Comparison of ENCODE assay signal across 22 cellular contexts in genomic region chr14:93688794-93689193, GRCh38.
DNase-seq lines count a peak whose midpoint lies in the region; ATAC-seq, FAIRE-seq and TF ChIP-seq lines count a peak whose summit lies in the region.
"Had no signal": no experiment of that assay in that cellular context is flagged by ENCODE, and none has a peak within 500 bp of the region (broad histone marks: within the 10 kb centered on the region; RNA-seq: fewer than 3 reads in every experiment).

No MANE protein-coding gene starts in this region.

- TF ChIP-seq RAD21 in Ishikawa (IDR thresholded peaks at IDR 0.05; ENCODE audit: low read depth) (no peak), H1 (IDR thresholded peaks at IDR 0.05 in 1 of 2, conservative IDR thresholded peaks at IDR 0.05 in 1 of 2; ENCODE audit: low read depth in 2 of 2, low read length in 2 of 2) (no peak)

- H3K9ac ChIP-seq in H1 (replicated peaks in 1 of 4; ENCODE audit: extremely low read depth in 1 of 4, low read depth in 3 of 4, low read length in 3 of 4) (peak overlapping the region in 1 of 4 experiments; percentile 33; a peak in 1 of 7 replicates), mesendoderm (ENCODE audit: low read length) (peak overlapping the region; percentile 23)
- H3K9ac ChIP-seq: BLaER1 treated with 17β-estradiol and CSF1 and Interleukin-3, amounts not matched to agents 10 nM and 100 nM had no signal

- no peak overlapping the region for H2AFZ ChIP-seq in H1 (ENCODE audit: low read length)

- H3K79me1 ChIP-seq in H1 (ENCODE audit: low read depth, low read length) (no peaks in the 10 kb centered on the region), mesendoderm (ENCODE audit: low read length) (no peaks in the 10 kb centered on the region)

- H2AK5ac ChIP-seq in H1 (ENCODE audit: low read depth, low read length) (peak overlapping the region; percentile 79), mesendoderm (ENCODE audit: low read length) (no peak overlapping the region)

- no peak overlapping the region for H3K14ac ChIP-seq in H1 (ENCODE audit: insufficient read length)

- H2BK20ac ChIP-seq in H1 (ENCODE audit: low read length), result peak overlapping the region; percentile 49

- CTCF ChIA-PET in H1 (lab: Charles Lee; ENCODE audit: partially characterized antibody), result interaction anchor here (0.7 to 4.4 kb wide), 14 partner anchors 8 to 218 kb away, joined by 3 to 47 read pairs (median 5); no protein-coding TSS in a partner anchor

- TF ChIP-seq EP300 in Ishikawa (IDR thresholded peaks at IDR 0.05; ENCODE audit: borderline replicate concordance) (peak; percentile 6; the same call in 1 of the 2 replicates), H1 (IDR thresholded peaks at IDR 0.05; ENCODE audit: borderline replicate concordance in 1 of 2, low read depth in 2 of 2, low read length in 2 of 2) (no peak)

- peak overlapping the region in 2 of 4 experiments; percentile 16 to 23; a peak in 2 of 8 replicates for H3K4me3 ChIP-seq in H1 (ENCODE audit: extremely low read depth in 1 of 4, insufficient read depth in 2 of 4, low read depth in 3 of 4, low read length in 4 of 4)
- H3K4me3 ChIP-seq in mesendoderm (ENCODE audit: low read length), result no peak overlapping the region
- H3K4me3 ChIP-seq: BLaER1 treated with 17β-estradiol and CSF1 and Interleukin-3, amounts not matched to agents 10 nM and 100 nM; Peyer's patch; SJCRH30 had no signal

- intact Hi-C loops in left colon (cut with DNase I, micrococcal nuclease), result no loop called here

- H3K27me3 ChIP-seq in H1 (replicated peaks in 1 of 4; ENCODE audit: control insufficient read depth in 3 of 4, extremely low read depth in 1 of 4, insufficient read depth in 3 of 4, low read length in 3 of 4) (no peaks in the 10 kb centered on the region), mesendoderm (ENCODE audit: insufficient read depth, low read length, poor library complexity) (no peaks in the 10 kb centered on the region)
- H3K27me3 ChIP-seq: BLaER1 treated with 17β-estradiol and CSF1 and Interleukin-3, amounts not matched to agents 10 nM and 100 nM; Peyer's patch; SJCRH30 had no signal

- peak; percentile 60 for FAIRE-seq in H1 (lab: Jason Lieb, UNC)
- FAIRE-seq: GM18507, GM19239 had no signal

- H3K36me3 ChIP-seq in H1 (ENCODE audit: control insufficient read depth in 2 of 4, insufficient read depth in 4 of 4, low read length in 3 of 4), result no peaks in the 10 kb centered on the region
- no peaks in the 10 kb centered on the region for H3K36me3 ChIP-seq in mesendoderm (ENCODE audit: control insufficient read depth, insufficient read depth, low read length)
- H3K36me3 ChIP-seq: BLaER1 treated with 17β-estradiol and CSF1 and Interleukin-3, amounts not matched to agents 10 nM and 100 nM; Peyer's patch; SJCRH30 had no signal

- no peak overlapping the region; the same call in 1 of the 2 replicates for H2BK15ac ChIP-seq in H1 (ENCODE audit: low read length)
- no peak overlapping the region for H2BK15ac ChIP-seq in mesendoderm (replicated peaks; ENCODE audit: low read depth)

- TF ChIP-seq POLR2A in H1 (IDR thresholded peaks at IDR 0.05; ENCODE audit: control extremely low read depth in 1 of 2, low read depth in 2 of 2, low read length in 2 of 2), result no peak

- H2BK120ac ChIP-seq in H1 (replicated peaks; ENCODE audit: low read depth, low read length), result peak overlapping the region; percentile 7
- no peak overlapping the region for H2BK120ac ChIP-seq in mesendoderm (ENCODE audit: low read depth, low read length)

- H3K4me2 ChIP-seq in H1 (ENCODE audit: insufficient read depth in 1 of 2, low read depth in 2 of 2, low read length in 2 of 2) (peak overlapping the region; percentile 57 to 68), mesendoderm (ENCODE audit: low read length) (no peak overlapping the region)
- H3K4me2 ChIP-seq: BLaER1 treated with 17β-estradiol and CSF1 and Interleukin-3, amounts not matched to agents 10 nM and 100 nM had no signal

- WGBS in H1 (ENCODE audit: extremely low coverage in 1 of 2, insufficient coverage in 1 of 2, insufficient read length in 1 of 2, insufficient replicate concordance in 2 of 2, low coverage in 1 of 2, low lambda C conversion rate in 2 of 2, missing lambda C conversion rate in 1 of 2), 2 experiments, result 73% methylated on average over 5 of the region's 5 CpGs; no CpG with 5 or more reads in 1 of the 2 experiments
- no CpG with 5 or more reads among the region's 5 CpGs for WGBS in mesendoderm (ENCODE audit: extremely low coverage, insufficient coverage, low lambda C conversion rate)

- H4K20me1 ChIP-seq in H1 (replicated peaks in 1 of 2; ENCODE audit: control insufficient read depth in 1 of 2, insufficient read depth in 2 of 2, low read length in 2 of 2), result no peaks in the 10 kb centered on the region
- H4K20me1 ChIP-seq: BLaER1 treated with 17β-estradiol and CSF1 and Interleukin-3, amounts not matched to agents 10 nM and 100 nM had no signal

- H3K27ac ChIP-seq in H1 (ENCODE audit: low read depth, low read length) (peak overlapping the region; percentile 81), mesendoderm (ENCODE audit: low read depth, low read length) (peak overlapping the region; percentile 61)
- H3K27ac ChIP-seq: BLaER1 treated with 17β-estradiol and CSF1 and Interleukin-3, amounts not matched to agents 10 nM and 100 nM; Peyer's patch; SJCRH30 had no signal

- no peaks in the 10 kb centered on the region for H3K9me3 ChIP-seq in H1 (ENCODE audit: insufficient read depth in 2 of 2, low read depth in 1 of 2, low read length in 1 of 2)
- H3K9me3 ChIP-seq: BLaER1 treated with 17β-estradiol and CSF1 and Interleukin-3, amounts not matched to agents 10 nM and 100 nM; Peyer's patch; SJCRH30 had no signal

- H3K56ac ChIP-seq in H1 (replicated peaks; ENCODE audit: insufficient read length, low read depth, low read length) (no peak overlapping the region), mesendoderm (ENCODE audit: low read length) (peak overlapping the region; percentile 73)

- peak overlapping the region; percentile 80 for H3K18ac ChIP-seq in H1 (ENCODE audit: extremely low read depth, low read length)
- H3K18ac ChIP-seq in mesendoderm (ENCODE audit: low read length), result peak overlapping the region; percentile 19

- H4K8ac ChIP-seq in H1 (ENCODE audit: extremely low read depth, insufficient read depth, low read length) (no peak overlapping the region), mesendoderm (ENCODE audit: low read depth, low read length) (no peak overlapping the region)

- ATAC-seq in left colon (no peak), HG03571 (IDR thresholded peaks at IDR 0.05; ENCODE audit: unreplicated experiment) (no peak)
- ATAC-seq: CD8-positive, alpha-beta T cell had no signal

- H4K5ac ChIP-seq in H1 (ENCODE audit: insufficient read length, low read depth, low read length) (peak overlapping the region; percentile 39), mesendoderm (ENCODE audit: low read length) (no peak overlapping the region)

- no peaks in the 10 kb centered on the region; a peak in 1 of 4 replicates for H3K79me2 ChIP-seq in H1 (ENCODE audit: control insufficient read depth in 1 of 2, insufficient read depth in 2 of 2, low read length in 2 of 2)
- no peaks in the 10 kb centered on the region for H3K79me2 ChIP-seq in mesendoderm (ENCODE audit: control insufficient read depth, insufficient read depth, low read length)

- H4K91ac ChIP-seq in H1 (replicated peaks; ENCODE audit: insufficient read length, low read length), result peak overlapping the region; percentile 86

- POLR2A ChIA-PET in H1 (lab: Charles Lee; ENCODE audit: partially characterized antibody), result interaction anchor here (1.0 to 1.9 kb wide), 4 partner anchors 11 to 38 kb away, joined by 3 to 7 read pairs (median 4); no protein-coding TSS in a partner anchor

- peaks cover 5% of the 10 kb centered on the region for H3K23me2 ChIP-seq in H1 (ENCODE audit: low read depth, low read length)

- H3K4ac ChIP-seq in H1 (replicated peaks; ENCODE audit: insufficient read length, low read depth, low read length), result peak overlapping the region; percentile 16
- peak overlapping the region; percentile 85 for H3K4ac ChIP-seq in mesendoderm (ENCODE audit: low read depth, low read length)

- DNase-seq in DMS79 treated with DMSO at 0.1 percent for 48 hours (lab: John Stamatoyannopoulos, UW), result peak; percentile 62
- DNase-seq in H1 (ENCODE audit: low read depth in 1 of 2, low spot score in 2 of 2), result no peak
- no peak for DNase-seq in mesendoderm
- no peak for DNase-seq in left colon
- no peak for DNase-seq in NCI-H524 treated with DMSO at 0.1 percent for 48 hours (lab: John Stamatoyannopoulos, UW)
- no peak for DNase-seq in GM19238 (ENCODE audit: insufficient read length, low spot score)
- DNase-seq: 8988T; CD8-positive, alpha-beta T cell; DMS153; GDM1; Kasumi-1; NCI-H1694 treated with DMSO at 0.1 percent for 48 hours; NCI-H774; NK-92 treated with Interleukin-12 subunit alpha and Interleukin-12 subunit beta, amount 100 ng/mL, for 24 hours; Peyer's patch; SJCRH30; T-helper 1 cell had no signal

- H3K23ac ChIP-seq in H1 (ENCODE audit: insufficient read length), result no peak overlapping the region
- H3K23ac ChIP-seq in mesendoderm (ENCODE audit: low read length), result no peak overlapping the region

- H2BK5ac ChIP-seq in H1 (ENCODE audit: low read depth, low read length), result peak overlapping the region; percentile 88; the same call in 1 of the 2 replicates
- peak overlapping the region; percentile 5 for H2BK5ac ChIP-seq in mesendoderm (ENCODE audit: low read length)

- peak overlapping the region; percentile 95 for H2BK12ac ChIP-seq in H1 (ENCODE audit: low read depth, low read length)

- peaks cover 8 to 42% (median 22%) of the 10 kb centered on the region in 4 experiments for H3K4me1 ChIP-seq in H1 (replicated peaks in 1 of 4; ENCODE audit: control insufficient read depth in 3 of 4, insufficient read depth in 4 of 4, low read length in 3 of 4)
- H3K4me1 ChIP-seq in mesendoderm (ENCODE audit: control insufficient read depth, low read depth, low read length), result peaks cover 14% of the 10 kb centered on the region
- H3K4me1 ChIP-seq: Peyer's patch, SJCRH30 had no signal

- TF ChIP-seq CTCF in H1 (IDR thresholded peaks at IDR 0.05; ENCODE audit: control extremely low read depth in 1 of 3, insufficient read depth in 1 of 3, low read depth in 1 of 3, low read length in 3 of 3), result no peak

TF ChIP-seq in Ishikawa, 13 proteins besides CTCF, POLR2A, EP300 and RAD21:
- TF ChIP-seq FOXM1 (IDR thresholded peaks at IDR 0.05; ENCODE audit: borderline replicate concordance, low read depth) (no peak), NFIC (IDR thresholded peaks at IDR 0.05) (peak; percentile 63)

TF ChIP-seq in H1, 55 proteins besides CTCF, POLR2A, EP300 and RAD21 (continues in another document):
- no peak for TF ChIP-seq ASH2L (IDR thresholded peaks at IDR 0.05; ENCODE audit: low read length)
- TF ChIP-seq MAFK (IDR thresholded peaks at IDR 0.05; ENCODE audit: low read depth, low read length), result no peak
- TF ChIP-seq CTBP2 (IDR thresholded peaks at IDR 0.05; ENCODE audit: borderline replicate concordance, insufficient read depth, insufficient read length, low read length), result no peak
- TF ChIP-seq EGR1 (IDR thresholded peaks at IDR 0.05; ENCODE audit: borderline replicate concordance, low read depth, low read length), result no peak
- no peak for TF ChIP-seq TAF7 (optimal IDR thresholded peaks at IDR 0.05; ENCODE audit: borderline replicate concordance, low read depth, low read length)
